Comparison of ENCODE assay signal across 1 cellular context in genomic region chr19:1467512-1468273, GRCh38.
TF ChIP-seq lines count a peak whose summit lies in the region.

No MANE protein-coding gene starts in this region.

TF ChIP-seq in WTC11, 78 proteins besides CTCF, POLR2A, EP300 and RAD21:
- TF ChIP-seq FOXP4 (CRISPR knock-in tag; IDR thresholded peaks at IDR 0.05), result no peak
- no peak for TF ChIP-seq NR2C2 (CRISPR knock-in tag; IDR thresholded peaks at IDR 0.05)
- TF ChIP-seq E2F5 (CRISPR knock-in tag; IDR thresholded peaks at IDR 0.05), result 0 out of 2 replicates have a peak, but pooled peaks have one; percentile 7
- peak; percentile 78 for TF ChIP-seq PRDM15 (CRISPR knock-in tag; IDR thresholded peaks at IDR 0.05)
- no peak for TF ChIP-seq SMAD3 (CRISPR knock-in tag; IDR thresholded peaks at IDR 0.05; ENCODE audit: borderline replicate concordance)
- TF ChIP-seq RELA (CRISPR knock-in tag; IDR thresholded peaks at IDR 0.05; ENCODE audit: borderline replicate concordance), result no peak; the same call in 1 of the 2 replicates
- peak; percentile 9; the same call in 1 of the 2 replicates for TF ChIP-seq MAX (CRISPR knock-in tag; IDR thresholded peaks at IDR 0.05)
- no peak for TF ChIP-seq ZNF423 (CRISPR knock-in tag; IDR thresholded peaks at IDR 0.05)
